8 cellular contexts compared by ENCODE assay signal in the genomic region with DNA sequence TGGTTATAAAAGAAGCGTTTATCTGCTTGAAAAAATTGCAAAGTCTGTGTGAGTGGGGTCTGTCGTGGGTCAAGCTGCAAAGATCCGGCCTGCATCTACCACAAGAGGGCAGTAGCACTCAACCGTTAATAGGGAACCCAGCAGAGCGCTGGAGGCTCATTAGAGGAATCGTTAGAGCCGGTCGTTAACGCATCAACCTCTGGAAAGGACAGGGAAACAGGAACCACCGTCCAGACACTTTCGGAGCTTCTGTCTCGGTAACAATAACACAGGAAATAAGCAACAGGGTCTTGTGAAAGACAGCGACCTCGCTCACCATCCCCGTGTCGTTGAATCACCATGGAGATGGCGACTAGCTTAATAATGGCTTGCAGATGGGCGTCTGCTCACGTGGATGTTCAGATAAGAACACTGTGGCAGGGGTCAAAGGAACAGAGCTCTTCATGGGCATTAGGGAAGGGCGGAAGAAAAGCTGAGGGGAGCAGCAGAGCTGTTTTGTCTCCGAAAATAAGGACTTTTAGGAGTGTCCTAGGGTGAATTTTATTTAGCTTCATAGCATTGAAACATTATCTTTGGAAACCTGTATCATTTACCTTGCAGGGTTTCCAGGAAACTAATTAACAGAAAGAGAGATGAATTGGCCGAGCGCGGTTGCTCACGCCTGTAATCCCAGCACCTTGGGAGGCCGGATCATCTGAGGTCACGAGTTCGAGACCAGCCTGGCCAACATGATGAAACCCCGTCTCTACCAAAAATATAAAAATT. TPM values are rescaled to one million over a fixed set of nuclear protein-coding genes. Genes with fewer than 3 reads are reported as not detected.
DNase-seq lines count a peak whose midpoint lies in the region; ATAC-seq and TF ChIP-seq lines count a peak whose summit lies in the region.

No MANE protein-coding gene starts in this region.

- no peak for TF ChIP-seq POLR2A in right lobe of liver (IDR thresholded peaks at IDR 0.05)

- TF ChIP-seq CTCF in right lobe of liver (IDR thresholded peaks at IDR 0.05) = peak; percentile 77 to 96 (median 92)

- H3K27me3 ChIP-seq in right lobe of liver = no peaks in the 10 kb centered on the region

- H3K4me3 ChIP-seq in right lobe of liver = peak overlapping the region in 2 of 3 donors; percentile 19 to 36

- no peaks in the 10 kb centered on the region for H3K9me3 ChIP-seq in right lobe of liver

- ATAC-seq in HG03175 (IDR thresholded peaks at IDR 0.05; ENCODE audit: unreplicated experiment) (peak; percentile 73), right lobe of liver (peak; percentile 98 to 100 (median 99)), HG03045 (IDR thresholded peaks at IDR 0.05; ENCODE audit: unreplicated experiment) (no peak)

- H3K4me1 ChIP-seq in right lobe of liver = no peaks in the 10 kb centered on the region

- 19% methylated on average over 29 of the region's 29 CpGs for WGBS in right lobe of liver (ENCODE audit: insufficient coverage, low coverage, low lambda C conversion rate, missing lambda C conversion rate)

- DNase-seq in EH (ENCODE audit: low read depth) (peak; percentile 84), NCI-H748 (lab: John Stamatoyannopoulos, UW; ENCODE audit: unreplicated experiment) (peak; percentile 99), ecto neural progenitor cell (ENCODE audit: low spot score) (peak; percentile 88), right lobe of liver (peak; percentile 68 to 79 (median 75))
- DNase-seq in activated CD4-positive, alpha-beta T cell treated with anti-CD3 and anti-CD28 coated beads, Interleukin-2, amount 50 U/mL, for 24 hours (ENCODE audit: low read depth in 1 of 2, low spot score in 1 of 2) = peak; percentile 44 to 66
- peak; percentile 59 to 67 for DNase-seq in stimulated activated CD4-positive, alpha-beta T cell treated with anti-CD3 and anti-CD28 coated beads, Interleukin-4, amount 100 ng/mL, for 4 hours

- H3K36me3 ChIP-seq in right lobe of liver = no peaks in the 10 kb centered on the region

- intact Hi-C loops in right lobe of liver (cut with DNase I) = no loop called here

- H3K27ac ChIP-seq in right lobe of liver = no peak overlapping the region

RNA-seq across cellular contexts. Expression of a gene that starts 11.9 kb away (rescaled TPM):
- total RNA-seq in right lobe of liver = 10 to 100 TPM in 1 of 6 experiments, 1 to 10 TPM in 5; 5.8 to 11.7 (median 8.1) TPM
